ENCODE assay signal across 1 cellular context in the genomic region with DNA sequence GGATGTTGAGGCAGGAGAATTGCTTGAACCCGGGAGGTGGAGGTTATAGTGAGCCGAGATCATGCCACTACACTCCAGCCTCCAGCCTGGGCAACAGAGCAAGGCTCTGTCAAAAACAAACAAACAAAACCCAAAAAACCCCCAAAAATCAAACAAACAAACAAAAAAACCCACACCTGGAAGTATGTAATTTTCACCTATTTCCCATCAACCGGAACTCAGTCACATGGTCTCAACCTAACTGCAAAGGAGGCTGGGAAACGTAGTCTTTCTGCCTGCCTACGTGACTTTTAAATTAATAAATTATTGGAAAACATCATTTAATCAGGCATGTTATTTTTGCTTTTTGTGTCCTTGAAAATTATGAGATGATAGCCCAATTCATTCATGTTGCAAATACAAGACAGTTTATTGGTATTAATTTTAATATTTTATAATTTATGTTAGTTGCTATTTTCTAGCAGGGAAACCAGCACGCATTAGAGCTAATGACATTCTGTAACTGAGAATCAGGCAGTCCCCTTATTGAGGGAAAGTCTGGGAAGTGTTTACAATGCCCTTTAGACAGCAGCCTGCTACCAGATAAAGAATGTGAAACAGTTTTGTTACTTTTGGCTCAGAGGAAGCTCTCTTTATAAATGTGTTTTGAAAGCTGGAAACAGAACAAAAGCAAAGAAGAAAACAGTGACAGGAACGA.
TF ChIP-seq lines count a peak whose summit lies in the region.

No MANE protein-coding gene starts in this region.

TF ChIP-seq in WTC11, 78 proteins besides CTCF, POLR2A, EP300 and RAD21 (continued from another document):
- TF ChIP-seq, protein P1, sequence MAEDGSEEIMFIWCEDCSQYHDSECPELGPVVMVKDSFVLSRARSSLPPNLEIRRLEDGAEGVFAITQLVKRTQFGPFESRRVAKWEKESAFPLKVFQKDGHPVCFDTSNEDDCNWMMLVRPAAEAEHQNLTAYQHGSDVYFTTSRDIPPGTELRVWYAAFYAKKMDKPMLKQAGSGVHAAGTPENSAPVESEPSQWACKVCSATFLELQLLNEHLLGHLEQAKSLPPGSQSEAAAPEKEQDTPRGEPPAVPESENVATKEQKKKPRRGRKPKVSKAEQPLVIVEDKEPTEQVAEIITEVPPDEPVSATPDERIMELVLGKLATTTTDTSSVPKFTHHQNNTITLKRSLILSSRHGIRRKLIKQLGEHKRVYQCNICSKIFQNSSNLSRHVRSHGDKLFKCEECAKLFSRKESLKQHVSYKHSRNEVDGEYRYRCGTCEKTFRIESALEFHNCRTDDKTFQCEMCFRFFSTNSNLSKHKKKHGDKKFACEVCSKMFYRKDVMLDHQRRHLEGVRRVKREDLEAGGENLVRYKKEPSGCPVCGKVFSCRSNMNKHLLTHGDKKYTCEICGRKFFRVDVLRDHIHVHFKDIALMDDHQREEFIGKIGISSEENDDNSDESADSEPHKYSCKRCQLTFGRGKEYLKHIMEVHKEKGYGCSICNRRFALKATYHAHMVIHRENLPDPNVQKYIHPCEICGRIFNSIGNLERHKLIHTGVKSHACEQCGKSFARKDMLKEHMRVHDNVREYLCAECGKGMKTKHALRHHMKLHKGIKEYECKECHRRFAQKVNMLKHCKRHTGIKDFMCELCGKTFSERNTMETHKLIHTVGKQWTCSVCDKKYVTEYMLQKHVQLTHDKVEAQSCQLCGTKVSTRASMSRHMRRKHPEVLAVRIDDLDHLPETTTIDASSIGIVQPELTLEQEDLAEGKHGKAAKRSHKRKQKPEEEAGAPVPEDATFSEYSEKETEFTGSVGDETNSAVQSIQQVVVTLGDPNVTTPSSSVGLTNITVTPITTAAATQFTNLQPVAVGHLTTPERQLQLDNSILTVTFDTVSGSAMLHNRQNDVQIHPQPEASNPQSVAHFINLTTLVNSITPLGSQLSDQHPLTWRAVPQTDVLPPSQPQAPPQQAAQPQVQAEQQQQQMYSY (CRISPR knock-in tag; IDR thresholded peaks at IDR 0.05), result no peak
- TF ChIP-seq, protein P2, sequence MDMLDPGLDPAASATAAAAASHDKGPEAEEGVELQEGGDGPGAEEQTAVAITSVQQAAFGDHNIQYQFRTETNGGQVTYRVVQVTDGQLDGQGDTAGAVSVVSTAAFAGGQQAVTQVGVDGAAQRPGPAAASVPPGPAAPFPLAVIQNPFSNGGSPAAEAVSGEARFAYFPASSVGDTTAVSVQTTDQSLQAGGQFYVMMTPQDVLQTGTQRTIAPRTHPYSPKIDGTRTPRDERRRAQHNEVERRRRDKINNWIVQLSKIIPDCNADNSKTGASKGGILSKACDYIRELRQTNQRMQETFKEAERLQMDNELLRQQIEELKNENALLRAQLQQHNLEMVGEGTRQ (CRISPR knock-in tag; IDR thresholded peaks at IDR 0.05), result peak; percentile 81
